15 cellular contexts compared by ENCODE assay signal in genomic region chr3:57011022-57011421, GRCh38. TPM values are rescaled to one million over a fixed set of nuclear protein-coding genes. Genes with fewer than 3 reads are reported as not detected.
DNase-seq lines count a peak whose midpoint lies in the region; ATAC-seq and TF ChIP-seq lines count a peak whose summit lies in the region.
"Had no signal": no experiment of that assay in that cellular context is flagged by ENCODE, and none has a peak within 500 bp of the region (broad histone marks: within the 10 kb centered on the region; RNA-seq: fewer than 3 reads in every experiment).

No MANE protein-coding gene starts in this region.

- H2AFZ ChIP-seq in OCI-LY1 (ENCODE audit: low read length), result no peak overlapping the region

- no peaks in the 10 kb centered on the region for H3K79me2 ChIP-seq in OCI-LY1 (ENCODE audit: insufficient read depth, low read length)

- no peaks in the 10 kb centered on the region for H3F3A ChIP-seq in OCI-LY1 (ENCODE audit: insufficient read depth, low read length)

- no peak overlapping the region for H3K4me2 ChIP-seq in OCI-LY1 (ENCODE audit: low read length)

- ATAC-seq in HG03521 (IDR thresholded peaks at IDR 0.05; ENCODE audit: unreplicated experiment), result no peak

- no peak for TF ChIP-seq POLR2A in esophagus squamous epithelium (IDR thresholded peaks at IDR 0.05)

- H3K4me3 ChIP-seq in OCI-LY1 (ENCODE audit: low read depth, low read length, poor library complexity, severe bottlenecking) (no peak overlapping the region), esophagus squamous epithelium (no peak overlapping the region), stomach smooth muscle (ENCODE audit: low read length in 2 of 2) (peak overlapping the region in 1 of 2 donors; percentile 29)

- peaks cover 4% of the 10 kb centered on the region for H3K36me3 Mint-ChIP-seq in nephron (ENCODE audit: low read depth)

- WGBS in esophagus squamous epithelium, 2 donors, result 47 to 55% methylated on average over 13 of the region's 13 CpGs

- H3K27me3 ChIP-seq in OCI-LY1 (ENCODE audit: insufficient read depth, low read length) (no peaks in the 10 kb centered on the region), esophagus squamous epithelium (no peaks in the 10 kb centered on the region), stomach smooth muscle (ENCODE audit: control insufficient read depth in 1 of 2, insufficient read depth in 2 of 2, low read length in 2 of 2) (no peaks in the 10 kb centered on the region)

- intact Hi-C loops in esophagus squamous epithelium (cut with DNase I), result no loop called here

- H3K9me3 ChIP-seq in OCI-LY1 (ENCODE audit: low read length), result no peaks in the 10 kb centered on the region
- H3K9me3 ChIP-seq in esophagus squamous epithelium, result no peaks in the 10 kb centered on the region
- no peaks in the 10 kb centered on the region for H3K9me3 ChIP-seq in stomach smooth muscle (ENCODE audit: control insufficient read depth in 2 of 2, low read length in 2 of 2)

- H3K9me2 ChIP-seq in OCI-LY1 (ENCODE audit: low read depth, low read length), result no peaks in the 10 kb centered on the region

- H3K27me3 Mint-ChIP-seq in nephron (ENCODE audit: low read depth), result no peaks in the 10 kb centered on the region

- H3K4me3 Mint-ChIP-seq in nephron, result no peak overlapping the region

- H3K27ac ChIP-seq in OCI-LY1 (ENCODE audit: low read depth, low read length, poor library complexity, severe bottlenecking) (peak overlapping the region; percentile 45), esophagus squamous epithelium (peak overlapping the region; percentile 6 to 65 (median 45)), stomach smooth muscle (ENCODE audit: low read length) (peak overlapping the region; percentile 66)

- H4K20me1 ChIP-seq in OCI-LY1 (ENCODE audit: insufficient read depth, low read length), result no peaks in the 10 kb centered on the region

- no peak for DNase-seq in esophagus squamous epithelium (lab: John Stamatoyannopoulos, UW)
- no peak for DNase-seq in DMS114 treated with DMSO at 0.1 percent for 48 hours (lab: John Stamatoyannopoulos, UW; ENCODE audit: unreplicated experiment)
- DNase-seq in activated effector memory CD4-positive, alpha-beta T cell treated with Interleukin-2 at 50 U/mL for 16 hours, result no peak
- DNase-seq: C1 segment of cervical spinal cord, GF-D8, KBM-7, NCI-H1417 treated with DMSO at 0.1 percent for 48 hours, NCI-H2029 treated with DMSO at 0.1 percent for 48 hours, NCI-H510A treated with DMSO at 0.1 percent for 48 hours, SHP77 had no signal

- no peaks in the 10 kb centered on the region; the same call in 1 of the 2 replicates for H3K36me3 ChIP-seq in OCI-LY1 (ENCODE audit: insufficient read depth, low read length)
- peaks cover 0 to 18% (median 0%) of the 10 kb centered on the region in 3 donors for H3K36me3 ChIP-seq in esophagus squamous epithelium
- H3K36me3 ChIP-seq in stomach smooth muscle (ENCODE audit: control insufficient read depth in 2 of 2, insufficient read depth in 2 of 2, low read length in 2 of 2), result no peaks in the 10 kb centered on the region

- peaks cover 72% of the 10 kb centered on the region for H3K4me1 ChIP-seq in OCI-LY1 (ENCODE audit: insufficient read depth, low read length, severe bottlenecking)
- H3K4me1 ChIP-seq in esophagus squamous epithelium, result peaks cover 27 to 73% (median 39%) of the 10 kb centered on the region in 3 donors
- H3K4me1 ChIP-seq in stomach smooth muscle (ENCODE audit: control insufficient read depth, insufficient read depth, low read length), result peaks cover 61% of the 10 kb centered on the region

- TF ChIP-seq CTCF in OCI-LY1 (IDR thresholded peaks at IDR 0.05; ENCODE audit: low read length) (no peak), esophagus squamous epithelium (IDR thresholded peaks at IDR 0.05) (peak in 1 of 6 experiments; percentile 10), nephron (IDR thresholded peaks at IDR 0.05; ENCODE audit: unreplicated experiment in 3 of 3) (no peak)

- peak overlapping the region; percentile 41 to 91 (median 73) for H3K27ac Mint-ChIP-seq in nephron

- no peak overlapping the region for H3K9ac ChIP-seq in OCI-LY1 (ENCODE audit: low read length)
- peak overlapping the region; percentile 27 to 36 for H3K9ac ChIP-seq in stomach smooth muscle (ENCODE audit: low read length in 2 of 2)

- H3K4me1 Mint-ChIP-seq in nephron, result peaks cover 74% of the 10 kb centered on the region

- H3K9me3 Mint-ChIP-seq in nephron, result no peaks in the 10 kb centered on the region

RNA-seq across cellular contexts. Expression of gene SPATA12, which starts 49.4 kb away (rescaled TPM):
- under 1 TPM in 1 of 4 donors, not detected in 3; 0.09 TPM for total RNA-seq in esophagus squamous epithelium
- total RNA-seq: A673 had no signal
